Comparison of ENCODE assay signal across 26 cellular contexts in genomic region chr11:27545946-27546345, GRCh38. TPM values are rescaled to one million over a fixed set of nuclear protein-coding genes. Genes with fewer than 3 reads are reported as not detected.
DNase-seq lines count a peak whose midpoint lies in the region; ATAC-seq and TF ChIP-seq lines count a peak whose summit lies in the region.
"Had no signal": no experiment of that assay in that cellular context is flagged by ENCODE, and none has a peak within 500 bp of the region (broad histone marks: within the 10 kb centered on the region; RNA-seq: fewer than 3 reads in every experiment).

No MANE protein-coding gene starts in this region.

- H3K79me2 ChIP-seq in OCI-LY7 (ENCODE audit: insufficient read depth, low read depth, low read length), result no peaks in the 10 kb centered on the region
- H3K79me2 ChIP-seq in neural progenitor cell (ENCODE audit: low read depth), result no peaks in the 10 kb centered on the region

- TF ChIP-seq CTCF in OCI-LY7 (conservative IDR thresholded peaks at IDR 0.05; ENCODE audit: low read length) (no peak), neural progenitor cell (IDR thresholded peaks at IDR 0.05) (no peak)

- H3K4me2 ChIP-seq in OCI-LY7 (ENCODE audit: low read length), result no peak overlapping the region
- peak overlapping the region; percentile 8 for H3K4me2 ChIP-seq in neural progenitor cell

- CTCF ChIA-PET in OCI-LY7 (lab: Charles Lee; ENCODE audit: unreplicated experiment), result no interaction called here
- CTCF ChIA-PET in activated naive CD4-positive, alpha-beta T cell treated with anti-CD3 and anti-CD28 coated beads, Interleukin-2, amount 10 ng/mL, durations not matched to agents 7 days and 5 days (lab: Charles Lee), result no interaction called here

- no TSS peak for BruUV-seq in OCI-LY7 (replicated peaks; lab: Mats Ljungman, UMichigan)

- peak; percentile 2 for DNase-seq in NCI-H1436 (lab: John Stamatoyannopoulos, UW)
- no peak for DNase-seq in NCI-H1436 treated with DMSO at 0.1 percent for 48 hours (lab: John Stamatoyannopoulos, UW)
- peak; percentile 80 for DNase-seq in MV-4-11 (lab: John Stamatoyannopoulos, UW)
- peak; percentile 7 for DNase-seq in OCI-LY7 (ENCODE audit: low spot score)
- DNase-seq in neural progenitor cell (ENCODE audit: low spot score), result peak; percentile 7
- no peak for DNase-seq in activated naive CD4-positive, alpha-beta T cell treated with anti-CD3 and anti-CD28 coated beads, Interleukin-2, amount 10 ng/mL, durations not matched to agents 7 days and 5 days
- DNase-seq: activated CD4-positive, alpha-beta T cell treated with anti-CD3 and anti-CD28 coated beads, Interleukin-2, amount 50 U/mL, for 48 hours; activated CD8-positive, alpha-beta memory T cell treated with anti-CD3 and anti-CD28 coated beads, Interleukin-2, amount 50 U/mL, for 4 hours; AML-193; anterior cingulate cortex; CD8-positive, alpha-beta T cell; central memory CD4-positive, alpha-beta T cell; HFFc6; kidney glomerular epithelial cell; MM.1S; NCI-H2029 treated with DMSO at 0.1 percent for 48 hours; NCI-H446 treated with DMSO at 0.1 percent for 48 hours; RPMI8226 had no signal

- peaks cover 5% of the 10 kb centered on the region for H3K4me1 ChIP-seq in OCI-LY7 (ENCODE audit: insufficient read depth, low read length, poor library complexity, severe bottlenecking)
- H3K4me1 ChIP-seq in neural progenitor cell, result peaks cover 6% of the 10 kb centered on the region
- H3K4me1 ChIP-seq: prostate gland, tibial nerve had no signal

- no peaks in the 10 kb centered on the region for H3K9me3 Mint-ChIP-seq in neural progenitor cell
- H3K9me3 Mint-ChIP-seq in activated naive CD4-positive, alpha-beta T cell treated with anti-CD3 and anti-CD28 coated beads, Interleukin-2, amount 10 ng/mL, durations not matched to agents 7 days and 5 days, result no peaks in the 10 kb centered on the region
- H3K9me3 Mint-ChIP-seq: activated naive CD4-positive, alpha-beta T cell treated with anti-CD3 and anti-CD28 coated beads, Interleukin-2, amount 50 U/mL, for 24 hours; CD8-positive, alpha-beta T cell; HFFc6; memory B cell; WTC11 had no signal

- H4K20me1 ChIP-seq in OCI-LY7 (ENCODE audit: insufficient read depth, low read length), result no peaks in the 10 kb centered on the region
- no peaks in the 10 kb centered on the region for H4K20me1 ChIP-seq in neural progenitor cell (ENCODE audit: low read depth)

- H3K4me3 ChIP-seq in OCI-LY7 (ENCODE audit: low read depth, low read length, poor library complexity, severe bottlenecking), result no peak overlapping the region
- no peak overlapping the region for H3K4me3 ChIP-seq in neural progenitor cell
- H3K4me3 ChIP-seq: prostate gland, tibial nerve had no signal

- H2AFZ ChIP-seq in OCI-LY7 (ENCODE audit: low read length) (no peak overlapping the region), neural progenitor cell (replicated peaks) (no peak overlapping the region)

- H3K27ac Mint-ChIP-seq in neural progenitor cell, result no peak overlapping the region
- no peak overlapping the region for H3K27ac Mint-ChIP-seq in activated naive CD4-positive, alpha-beta T cell treated with anti-CD3 and anti-CD28 coated beads, Interleukin-2, amount 10 ng/mL, durations not matched to agents 7 days and 5 days
- H3K27ac Mint-ChIP-seq: activated naive CD4-positive, alpha-beta T cell treated with anti-CD3 and anti-CD28 coated beads, Interleukin-2, amount 50 U/mL, for 24 hours; CD8-positive, alpha-beta T cell; HFFc6; IgD-negative memory B cell; memory B cell; WTC11 had no signal

- H3K36me3 Mint-ChIP-seq in neural progenitor cell, result no peaks in the 10 kb centered on the region
- no peaks in the 10 kb centered on the region for H3K36me3 Mint-ChIP-seq in activated naive CD4-positive, alpha-beta T cell treated with anti-CD3 and anti-CD28 coated beads, Interleukin-2, amount 10 ng/mL, durations not matched to agents 7 days and 5 days
- H3K36me3 Mint-ChIP-seq: WTC11 had no signal

- no peaks in the 10 kb centered on the region for H3F3A ChIP-seq in neural progenitor cell (ENCODE audit: low read depth)

- no peak overlapping the region for H3K9ac ChIP-seq in neural progenitor cell

- H3K36me3 ChIP-seq in OCI-LY7 (ENCODE audit: insufficient read depth, low read length) (no peaks in the 10 kb centered on the region), neural progenitor cell (no peaks in the 10 kb centered on the region)
- H3K36me3 ChIP-seq: prostate gland had no signal

- intact Hi-C loops in OCI-LY7 (cut with micrococcal nuclease; ENCODE audit: unreplicated experiment), result no loop called here

- ATAC-seq in GM18517 (IDR thresholded peaks at IDR 0.05; ENCODE audit: unreplicated experiment) (no peak), GM18907 (IDR thresholded peaks at IDR 0.05; ENCODE audit: unreplicated experiment) (no peak)
- ATAC-seq: CD8-positive, alpha-beta T cell; WTC11 had no signal

- no peaks in the 10 kb centered on the region for H3K9me3 ChIP-seq in OCI-LY7 (ENCODE audit: low read length)
- no peaks in the 10 kb centered on the region for H3K9me3 ChIP-seq in neural progenitor cell (ENCODE audit: low read depth)
- H3K9me3 ChIP-seq: prostate gland, tibial nerve had no signal

- peaks cover 3% of the 10 kb centered on the region for H3K27me3 Mint-ChIP-seq in neural progenitor cell (ENCODE audit: insufficient read depth, low read depth)
- H3K27me3 Mint-ChIP-seq in activated naive CD4-positive, alpha-beta T cell treated with anti-CD3 and anti-CD28 coated beads, Interleukin-2, amount 10 ng/mL, durations not matched to agents 7 days and 5 days, result no peaks in the 10 kb centered on the region
- H3K27me3 Mint-ChIP-seq: activated naive CD4-positive, alpha-beta T cell treated with anti-CD3 and anti-CD28 coated beads, Interleukin-2, amount 50 U/mL, for 24 hours; IgD-negative memory B cell; memory B cell had no signal

- no peaks in the 10 kb centered on the region for H3K9me2 ChIP-seq in OCI-LY7 (ENCODE audit: insufficient read depth, low read length)

- H3K27ac ChIP-seq in OCI-LY7 (ENCODE audit: low read depth, low read length, poor library complexity, severe bottlenecking), result no peak overlapping the region
- H3K27ac ChIP-seq in neural progenitor cell, result no peak overlapping the region
- H3K27ac ChIP-seq: prostate gland, tibial nerve had no signal

- peaks cover 3% of the 10 kb centered on the region for H3K4me1 Mint-ChIP-seq in neural progenitor cell
- H3K4me1 Mint-ChIP-seq in activated naive CD4-positive, alpha-beta T cell treated with anti-CD3 and anti-CD28 coated beads, Interleukin-2, amount 10 ng/mL, durations not matched to agents 7 days and 5 days, result no peaks in the 10 kb centered on the region
- H3K4me1 Mint-ChIP-seq: activated naive CD4-positive, alpha-beta T cell treated with anti-CD3 and anti-CD28 coated beads, Interleukin-2, amount 50 U/mL, for 24 hours; IgD-negative memory B cell; WTC11 had no signal

- POLR2A ChIA-PET in OCI-LY7 (lab: Charles Lee), result no interaction called here

- no peak overlapping the region for H3K4me3 Mint-ChIP-seq in neural progenitor cell
- H3K4me3 Mint-ChIP-seq in activated naive CD4-positive, alpha-beta T cell treated with anti-CD3 and anti-CD28 coated beads, Interleukin-2, amount 10 ng/mL, durations not matched to agents 7 days and 5 days, result no peak overlapping the region
- H3K4me3 Mint-ChIP-seq: activated naive CD4-positive, alpha-beta T cell treated with anti-CD3 and anti-CD28 coated beads, Interleukin-2, amount 50 U/mL, for 24 hours; CD8-positive, alpha-beta T cell; HFFc6; IgD-negative memory B cell; memory B cell; WTC11 had no signal

- H3K27me3 ChIP-seq in neural progenitor cell, result no peaks in the 10 kb centered on the region
- H3K27me3 ChIP-seq: tibial nerve had no signal

RNA-seq across cellular contexts. Expression of gene LIN7C, which starts 39.4 kb away (rescaled TPM):
- 19.7 and 22.7 TPM in 2 replicates for total RNA-seq in OCI-LY7 (2014; rRNA removed; shearing (Covaris generic))
- total RNA-seq in OCI-LY7 (2022) (31.6 and 34.6 TPM in 2 replicates), neural progenitor cell (ENCODE audit: low replicate concordance) (44.5 and 82.1 TPM in 2 replicates)

Comparison
In these comparisons a context has a peak if more than half of its experiments do, and no peak if none do; other contexts are left out.
1. DNase-seq: peak in NCI-H1436 (single experiment), MV-4-11 (single experiment), OCI-LY7 (single experiment) and neural progenitor cell (single experiment); none in NCI-H1436 treated with DMSO at 0.1 percent for 48 hours (single experiment) and activated naive CD4-positive, alpha-beta T cell treated with anti-CD3 and anti-CD28 coated beads, Interleukin-2, amount 10 ng/mL, durations not matched to agents 7 days and 5 days (single experiment).